In genomic region chr2:142139384-142139783, GRCh38 we compare ENCODE assay signal across 29 cellular contexts. TPM values are rescaled to one million over a fixed set of nuclear protein-coding genes. Genes with fewer than 3 reads are reported as not detected.
"Had no signal": no experiment of that assay in that cellular context is flagged by ENCODE, and none has a peak within 500 bp of the region (broad histone marks: within the 10 kb centered on the region; RNA-seq: fewer than 3 reads in every experiment).

No MANE protein-coding gene starts in this region.

- ATAC-seq: effector memory CD8-positive, alpha-beta T cell; gastroesophageal sphincter; left colon; natural killer cell treated with Interleukin-12 subunit alpha and Interleukin-12 subunit beta and Interleukin-15 and Interleukin-18, amount 100 ng/mL, for 72 hours; stimulated activated naive B cell treated with anti-CD40 and anti-IgM and Interleukin-4, amounts not matched to agents 10 μg/mL and 1 μg/mL and 100 μg/mL, for 72 hours had no signal

- H3K9me3 ChIP-seq: gastroesophageal sphincter, stomach, suprapubic skin, tibial nerve had no signal

- H3K4me1 Mint-ChIP-seq: immature natural killer cell; memory B cell; stimulated activated naive B cell treated with anti-CD40 and anti-IgM and Interleukin-4, amounts not matched to agents 10 μg/mL and 1 μg/mL and 100 μg/mL, for 72 hours had no signal

- H3K36me3 Mint-ChIP-seq: activated naive CD8-positive, alpha-beta T cell; brain; immature natural killer cell; memory B cell; natural killer cell treated with Interleukin-12 subunit alpha and Interleukin-12 subunit beta and Interleukin-15 and Interleukin-18, amount 100 ng/mL, for 72 hours; stimulated activated naive B cell treated with anti-CD40 and anti-IgM and Interleukin-4, amounts not matched to agents 10 μg/mL and 1 μg/mL and 100 μg/mL, for 72 hours had no signal

- H3K4me3 ChIP-seq: gastroesophageal sphincter, stomach, suprapubic skin, tibial nerve had no signal

- H3K27me3 Mint-ChIP-seq: activated naive CD8-positive, alpha-beta T cell; brain; effector memory CD8-positive, alpha-beta T cell; memory B cell; natural killer cell treated with Interleukin-12 subunit alpha and Interleukin-12 subunit beta and Interleukin-15 and Interleukin-18, amount 100 ng/mL, for 72 hours had no signal

- H3K36me3 ChIP-seq: gastroesophageal sphincter, stomach, suprapubic skin, tibial nerve had no signal

- H3K4me3 Mint-ChIP-seq: activated naive CD8-positive, alpha-beta T cell; brain; effector memory CD8-positive, alpha-beta T cell; immature natural killer cell; memory B cell; natural killer cell treated with Interleukin-12 subunit alpha and Interleukin-12 subunit beta and Interleukin-15 and Interleukin-18, amount 100 ng/mL, for 72 hours; stimulated activated naive B cell treated with anti-CD40 and anti-IgM and Interleukin-4, amounts not matched to agents 10 μg/mL and 1 μg/mL and 100 μg/mL, for 72 hours; T-helper 1 cell treated with Interleukin-12 subunit alpha and Interleukin-12 subunit beta and Interleukin-4 antibody, amounts not matched to agents 30 μg/mL and 1 μg/mL, for 36 hours had no signal

- H3K4me1 ChIP-seq: gastroesophageal sphincter, stomach, suprapubic skin, tibial nerve had no signal

- H3K27ac ChIP-seq: gastroesophageal sphincter, stomach, suprapubic skin, tibial nerve, VCaP had no signal

- H3K27ac Mint-ChIP-seq: activated naive CD8-positive, alpha-beta T cell; brain; effector memory CD8-positive, alpha-beta T cell; immature natural killer cell; memory B cell; natural killer cell treated with Interleukin-12 subunit alpha and Interleukin-12 subunit beta and Interleukin-15 and Interleukin-18, amount 100 ng/mL, for 72 hours; progenitor cell of endocrine pancreas; stimulated activated naive B cell treated with anti-CD40 and anti-IgM and Interleukin-4, amounts not matched to agents 10 μg/mL and 1 μg/mL and 100 μg/mL, for 72 hours; T-helper 1 cell treated with Interleukin-12 subunit alpha and Interleukin-12 subunit beta and Interleukin-4 antibody, amounts not matched to agents 30 μg/mL and 1 μg/mL, for 36 hours had no signal

- H3K9me3 Mint-ChIP-seq: brain; memory B cell; stimulated activated naive B cell treated with anti-CD40 and anti-IgM and Interleukin-4, amounts not matched to agents 10 μg/mL and 1 μg/mL and 100 μg/mL, for 72 hours; T-helper 1 cell treated with Interleukin-12 subunit alpha and Interleukin-12 subunit beta and Interleukin-4 antibody, amounts not matched to agents 30 μg/mL and 1 μg/mL, for 36 hours had no signal

- DNase-seq: activated CD4-positive, alpha-beta T cell treated with anti-CD3 and anti-CD28 coated beads for 4 hours; activated CD4-positive, alpha-beta T cell treated with anti-CD3 and anti-CD28 coated beads, Interleukin-2, amount 50 U/mL, for 48 hours; activated CD8-positive, alpha-beta memory T cell treated with anti-CD3 and anti-CD28 coated beads for 24 hours; activated effector memory CD4-positive, alpha-beta T cell treated with Interleukin-2 at 50 U/mL for 16 hours; activated naive CD4-positive, alpha-beta T cell treated with Interleukin-2 at 50 U/mL for 16 hours; anterior cingulate cortex; cortex of kidney; effector memory CD8-positive, alpha-beta T cell; erythroblast; head of caudate nucleus; hypothalamus; immature natural killer cell; kidney; left colon; stimulated activated CD4-positive, alpha-beta T cell treated with anti-CD3 and anti-CD28 coated beads, Interleukin-15, amount 100 ng/mL, for 24 hours; stimulated activated CD4-positive, alpha-beta T cell treated with anti-CD3 and anti-CD28 coated beads, Interleukin-2, amount 100 ng/mL, for 24 hours; stimulated activated naive B cell treated with anti-CD40 and anti-IgM and Interleukin-4, amounts not matched to agents 10 μg/mL and 1 μg/mL and 100 μg/mL, for 72 hours; stomach; T-helper 9 cell had no signal

- H3K27me3 ChIP-seq: gastroesophageal sphincter, stomach, suprapubic skin, tibial nerve had no signal

RNA-seq across cellular contexts. Expression of gene LRP1B, which starts 8.6 kb away (rescaled TPM):
- total RNA-seq: natural killer cell treated with Interleukin-12 subunit alpha and Interleukin-12 subunit beta and Interleukin-15 and Interleukin-18, amount 100 ng/mL, for 72 hours had no signal
- polyA plus RNA-seq: immature natural killer cell had no signal
